19 cellular contexts compared by ENCODE assay signal in the genomic region with DNA sequence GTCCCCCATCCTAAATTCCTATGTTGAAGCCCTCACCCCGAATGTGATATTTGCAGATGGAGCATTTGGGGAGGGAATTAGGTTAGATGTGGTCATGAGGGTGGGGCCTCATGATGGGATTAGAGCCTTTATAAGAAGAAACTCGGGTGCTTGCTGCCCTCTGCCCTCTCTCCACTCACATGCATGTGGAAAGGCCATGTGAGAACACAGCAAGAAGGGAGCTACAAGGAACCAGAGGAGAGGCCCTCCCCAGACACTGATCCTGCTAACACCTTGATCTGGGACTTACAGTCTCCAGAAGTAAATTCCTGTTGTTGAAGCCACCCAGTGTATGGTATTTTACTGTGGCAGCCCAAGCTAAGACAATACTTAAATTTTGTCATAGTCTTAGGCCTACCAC.
"Had no signal": no experiment of that assay in that cellular context is flagged by ENCODE, and none has a peak within 500 bp of the region (broad histone marks: within the 10 kb centered on the region; RNA-seq: fewer than 3 reads in every experiment).

No MANE protein-coding gene starts in this region.

- H3K27ac ChIP-seq: heart left ventricle had no signal

- H3K36me3 ChIP-seq: uterus had no signal

- H3K27me3 Mint-ChIP-seq: activated CD8-positive, alpha-beta T cell treated with anti-CD3 and anti-CD28 coated beads for 36 hours; activated naive CD4-positive, alpha-beta T cell treated with anti-CD3 and anti-CD28 coated beads, Interleukin-2, amount 10 ng/mL, durations not matched to agents 7 days and 5 days; progenitor cell of endocrine pancreas had no signal

- H3K9me3 Mint-ChIP-seq: activated CD8-positive, alpha-beta T cell treated with anti-CD3 and anti-CD28 coated beads for 36 hours; activated naive CD4-positive, alpha-beta T cell treated with anti-CD3 and anti-CD28 coated beads, Interleukin-2, amount 10 ng/mL, durations not matched to agents 7 days and 5 days; activated T-helper 1 cell treated with anti-CD3 and anti-CD28 coated beads, Interleukin-12 subunit alpha, Interleukin-12 subunit beta, Interleukin-2, Interleukin-4 antibody, amounts not matched to agents 30 ng/mL and 10 ng/mL and 1 ng/mL, durations not matched to agents 14 hours and 24 hours and 36 hours; endodermal cell; natural killer cell had no signal

- H3K27ac Mint-ChIP-seq: activated T-helper 1 cell treated with anti-CD3 and anti-CD28 coated beads, Interleukin-12 subunit alpha, Interleukin-12 subunit beta, Interleukin-2, Interleukin-4 antibody, amounts not matched to agents 30 ng/mL and 10 ng/mL and 1 ng/mL, durations not matched to agents 14 hours and 24 hours and 36 hours; endodermal cell; natural killer cell; progenitor cell of endocrine pancreas had no signal

- H3K9me3 ChIP-seq: heart left ventricle, sigmoid colon, uterus had no signal

- H3K4me3 Mint-ChIP-seq: activated CD8-positive, alpha-beta T cell treated with anti-CD3 and anti-CD28 coated beads for 36 hours; activated naive CD4-positive, alpha-beta T cell treated with anti-CD3 and anti-CD28 coated beads, Interleukin-2, amount 10 ng/mL, durations not matched to agents 7 days and 5 days; activated T-helper 1 cell treated with anti-CD3 and anti-CD28 coated beads, Interleukin-12 subunit alpha, Interleukin-12 subunit beta, Interleukin-2, Interleukin-4 antibody, amounts not matched to agents 30 ng/mL and 10 ng/mL and 1 ng/mL, durations not matched to agents 14 hours and 24 hours and 36 hours; endodermal cell; natural killer cell had no signal

- ATAC-seq: left lobe of liver, natural killer cell had no signal

- H3K4me1 Mint-ChIP-seq: endodermal cell had no signal

- DNase-seq: activated CD4-positive, alpha-beta T cell treated with anti-CD3 and anti-CD28 coated beads for 4 hours; activated CD8-positive, alpha-beta memory T cell treated with anti-CD3 and anti-CD28 coated beads, Interleukin-2, amount 50 U/mL, for 4 hours; activated CD8-positive, alpha-beta T cell treated with anti-CD3 and anti-CD28 coated beads for 36 hours; activated naive CD4-positive, alpha-beta T cell treated with anti-CD3 and anti-CD28 coated beads, Interleukin-2, amount 10 ng/mL, durations not matched to agents 7 days and 5 days; aorta; endodermal cell; erythroblast; foreskin fibroblast; heart left ventricle; islet precursor cell; mammary epithelial cell; natural killer cell; sigmoid colon; stimulated activated CD4-positive, alpha-beta T cell treated with anti-CD3 and anti-CD28 coated beads, Interleukin-12 subunit alpha, Interleukin-12 subunit beta, amount 100 ng/mL, for 4 hours; stimulated activated naive CD4-positive, alpha-beta T cell treated with Interleukin-2 at 50 U/mL for 16 hours; uterus had no signal

- H3K27me3 ChIP-seq: heart left ventricle, sigmoid colon, uterus had no signal

- H3K4me1 ChIP-seq: uterus had no signal

- H3K4me3 ChIP-seq: heart left ventricle, sigmoid colon, uterus had no signal
